8 cellular contexts compared by ENCODE assay signal in the genomic region with DNA sequence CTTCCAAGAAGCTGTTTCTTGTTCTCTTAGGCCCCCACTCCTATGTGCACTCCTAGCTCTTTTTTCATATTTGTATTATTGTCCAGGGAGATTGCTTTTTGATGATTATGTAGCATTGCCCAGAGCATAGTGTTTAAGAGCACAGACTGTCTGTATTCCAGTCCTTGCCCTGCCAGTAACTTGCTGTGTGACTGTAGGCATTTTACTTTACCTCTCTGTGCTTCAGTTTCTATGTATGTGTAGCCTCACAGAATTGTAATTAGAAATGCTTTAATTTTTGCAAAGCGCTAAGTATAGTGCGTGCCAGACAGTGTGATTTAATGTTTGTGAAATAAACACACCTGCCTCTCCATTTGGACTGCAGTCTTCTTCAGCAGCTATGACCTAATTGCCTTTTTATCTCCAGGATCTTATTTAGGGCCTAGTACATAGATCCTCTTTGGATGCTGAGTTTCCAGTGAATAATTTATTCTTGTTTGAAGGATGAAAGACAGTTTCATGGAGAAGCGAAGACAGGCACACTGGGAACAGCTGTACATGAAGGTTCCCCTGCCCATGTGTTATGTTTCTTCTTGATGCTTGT. TPM values are rescaled to one million over a fixed set of nuclear protein-coding genes. Genes with fewer than 3 reads are reported as not detected.
DNase-seq lines count a peak whose midpoint lies in the region; ATAC-seq and TF ChIP-seq lines count a peak whose summit lies in the region.

No MANE protein-coding gene starts in this region.

- H3K27ac Mint-ChIP-seq in CD4-positive, CD25-positive, alpha-beta regulatory T cell = peak overlapping the region; percentile 66 to 99 (median 98)
- H3K27ac Mint-ChIP-seq in central memory CD8-positive, alpha-beta T cell (ENCODE audit: low read depth) = peak overlapping the region; percentile 96
- H3K27ac Mint-ChIP-seq in nephron = peak overlapping the region in 2 of 3 experiments; percentile 5 to 45

- H3K27me3 Mint-ChIP-seq in CD4-positive, CD25-positive, alpha-beta regulatory T cell = peaks cover 4% of the 10 kb centered on the region
- H3K27me3 Mint-ChIP-seq in central memory CD8-positive, alpha-beta T cell = no peaks in the 10 kb centered on the region
- H3K27me3 Mint-ChIP-seq in nephron (ENCODE audit: low read depth) = no peaks in the 10 kb centered on the region

- TF ChIP-seq CTCF in LNCaP clone FGC (IDR thresholded peaks at IDR 0.05; ENCODE audit: control insufficient read depth, extremely low read depth, insufficient read depth) (no peak), nephron (IDR thresholded peaks at IDR 0.05; ENCODE audit: unreplicated experiment in 3 of 3) (no peak), GM20000 (IDR thresholded peaks at IDR 0.05; ENCODE audit: extremely low read depth, missing control alignments) (no peak)

- peaks cover 8% of the 10 kb centered on the region for H3K36me3 ChIP-seq in CD4-positive, CD25-positive, alpha-beta regulatory T cell (ENCODE audit: control insufficient read depth, insufficient read depth, low read length)

- peaks cover 41 to 63% (median 55%) of the 10 kb centered on the region in 4 donors for H3K4me1 Mint-ChIP-seq in CD4-positive, CD25-positive, alpha-beta regulatory T cell
- H3K4me1 Mint-ChIP-seq in central memory CD8-positive, alpha-beta T cell = peaks cover 52% of the 10 kb centered on the region
- peaks cover 51% of the 10 kb centered on the region for H3K4me1 Mint-ChIP-seq in nephron

- H3K9me3 ChIP-seq in CD4-positive, CD25-positive, alpha-beta regulatory T cell (ENCODE audit: control insufficient read depth in 2 of 2, low read length in 2 of 2) = no peaks in the 10 kb centered on the region

- no peak for ATAC-seq in CD4-positive, CD25-positive, alpha-beta regulatory T cell (ENCODE audit: low read depth in 2 of 2)
- no peak for ATAC-seq in central memory CD8-positive, alpha-beta T cell (replicated peaks; ENCODE audit: extremely low read depth, poor library complexity, severe bottlenecking)
- no peak for ATAC-seq in GM19463 (IDR thresholded peaks at IDR 0.05; ENCODE audit: unreplicated experiment)

- peak overlapping the region; percentile 94 to 99 (median 98) for H3K4me3 Mint-ChIP-seq in CD4-positive, CD25-positive, alpha-beta regulatory T cell
- H3K4me3 Mint-ChIP-seq in central memory CD8-positive, alpha-beta T cell = peak overlapping the region; percentile 94
- H3K4me3 Mint-ChIP-seq in nephron = peak overlapping the region; percentile 98 to 100 (median 99)

- DNase-seq in CD4-positive, CD25-positive, alpha-beta regulatory T cell = no peak
- peak; percentile 75 for DNase-seq in LNCaP clone FGC (ENCODE audit: low read depth)
- no peak for DNase-seq in central memory CD8-positive, alpha-beta T cell (ENCODE audit: low spot score in 2 of 2)
- no peak for DNase-seq in GM20000 (ENCODE audit: low spot score)
- no peak for DNase-seq in AG08396 (ENCODE audit: low spot score)
- DNase-seq in NCI-H510A (lab: John Stamatoyannopoulos, UW) = no peak

- H3K27ac ChIP-seq in CD4-positive, CD25-positive, alpha-beta regulatory T cell (ENCODE audit: insufficient read depth, low read length, poor library complexity, severe bottlenecking) = no peak overlapping the region

- H3K27me3 ChIP-seq in CD4-positive, CD25-positive, alpha-beta regulatory T cell (ENCODE audit: control insufficient read depth, insufficient read depth, low read length) = no peaks in the 10 kb centered on the region

- H3K36me3 Mint-ChIP-seq in CD4-positive, CD25-positive, alpha-beta regulatory T cell = peaks cover 13% of the 10 kb centered on the region
- peaks cover 16% of the 10 kb centered on the region for H3K36me3 Mint-ChIP-seq in central memory CD8-positive, alpha-beta T cell (ENCODE audit: insufficient read depth)
- H3K36me3 Mint-ChIP-seq in nephron (ENCODE audit: low read depth) = peaks cover 16% of the 10 kb centered on the region

- no peaks in the 10 kb centered on the region for H3K9me3 Mint-ChIP-seq in CD4-positive, CD25-positive, alpha-beta regulatory T cell
- H3K9me3 Mint-ChIP-seq in central memory CD8-positive, alpha-beta T cell = no peaks in the 10 kb centered on the region
- H3K9me3 Mint-ChIP-seq in nephron = peaks cover 4% of the 10 kb centered on the region

- peak overlapping the region; percentile 38 for H3K4me3 ChIP-seq in CD4-positive, CD25-positive, alpha-beta regulatory T cell (ENCODE audit: low read depth, low read length)
- H3K4me3 ChIP-seq in LNCaP clone FGC (ENCODE audit: low read depth, low read length) = peak overlapping the region; percentile 89

- peaks cover 25% of the 10 kb centered on the region for H3K4me1 ChIP-seq in CD4-positive, CD25-positive, alpha-beta regulatory T cell (ENCODE audit: control insufficient read depth, insufficient read depth, low read length, poor library complexity, severe bottlenecking)

RNA-seq across cellular contexts. Expression of a gene that starts 1.4 kb away (rescaled TPM):
- 29.7 TPM for total RNA-seq in CD4-positive, CD25-positive, alpha-beta regulatory T cell
- 10 to 100 TPM; 45.0 to 58.6 (median 53.0) TPM for polyA plus RNA-seq in CD4-positive, CD25-positive, alpha-beta regulatory T cell

RNA-seq across cellular contexts. Expression of a gene that starts 21.3 kb away (rescaled TPM):
- 36.1 TPM for total RNA-seq in CD4-positive, CD25-positive, alpha-beta regulatory T cell
- polyA plus RNA-seq in CD4-positive, CD25-positive, alpha-beta regulatory T cell = 10 to 100 TPM; 62.8 to 69.6 (median 64.4) TPM

Comparison
In these comparisons a context has a peak if more than half of its experiments do, and no peak if none do; other contexts are left out.
1. H3K27ac Mint-ChIP-seq: peak in every context shown above with its lines; median percentile 98 in CD4-positive, CD25-positive, alpha-beta regulatory T cell; 96 in central memory CD8-positive, alpha-beta T cell; 25 in nephron.